In genomic region chr7:23981314-23981713, GRCh38 we compare ENCODE assay signal across 15 cellular contexts.
DNase-seq lines count a peak whose midpoint lies in the region; TF ChIP-seq lines count a peak whose summit lies in the region.
"Had no signal": no experiment of that assay in that cellular context is flagged by ENCODE, and none has a peak within 500 bp of the region (broad histone marks: within the 10 kb centered on the region; RNA-seq: fewer than 3 reads in every experiment).

No MANE protein-coding gene starts in this region.

- no peaks in the 10 kb centered on the region for H3K9me2 ChIP-seq in PC-9 (ENCODE audit: insufficient read depth)

- peaks cover 10% of the 10 kb centered on the region; the same call in 1 of the 2 replicates for H3K9me3 ChIP-seq in PC-9 (ENCODE audit: insufficient read depth, low read depth)
- H3K9me3 ChIP-seq: A549 had no signal

- H3K27ac Mint-ChIP-seq in Calu3 (ENCODE audit: unreplicated experiment), result no peak overlapping the region
- H3K27ac Mint-ChIP-seq: CD4-positive, alpha-beta T cell; GM23338 had no signal

- H3K79me2 ChIP-seq in PC-9 (ENCODE audit: low read depth), result no peaks in the 10 kb centered on the region

- peaks cover 14% of the 10 kb centered on the region for H3K4me1 ChIP-seq in PC-9 (replicated peaks; ENCODE audit: insufficient read depth)
- H3K4me1 ChIP-seq: A549, Caco-2 had no signal

- H3K9me3 Mint-ChIP-seq in Calu3 (ENCODE audit: low read depth, unreplicated experiment), result peaks cover 2% of the 10 kb centered on the region
- H3K9me3 Mint-ChIP-seq: GM23338 had no signal

- DNase-seq in ELR (ENCODE audit: low read depth) (peak; percentile 26), PC-9 (peak in 1 of 2 experiments; percentile 55), amniotic epithelial cell (ENCODE audit: low read depth) (peak; percentile 53), kidney tubule cell (ENCODE audit: low spot score) (no peak), NCI-H748 treated with DMSO at 0.1 percent for 48 hours (lab: John Stamatoyannopoulos, UW) (no peak), Calu3 (no peak)
- DNase-seq: AML-193; Caco-2; CD4-positive, alpha-beta T cell; DMS79 treated with DMSO at 0.1 percent for 48 hours; GDM1; HCEC 1CT had no signal

- H3K4me3 Mint-ChIP-seq in Calu3 (ENCODE audit: low read depth, unreplicated experiment), result no peak overlapping the region
- H3K4me3 Mint-ChIP-seq: CD4-positive, alpha-beta T cell; GM23338 had no signal

- no peak overlapping the region for H3K4me3 ChIP-seq in PC-9
- H3K4me3 ChIP-seq: A549, GM23338 had no signal

- CTCF ChIA-PET in PC-9 (lab: Charles Lee) (no interaction called here), Calu3 (lab: Charles Lee) (no interaction called here)

- H3K27me3 Mint-ChIP-seq in Calu3 (ENCODE audit: unreplicated experiment), result peaks cover 32% of the 10 kb centered on the region

- no peaks in the 10 kb centered on the region for H3K27me3 ChIP-seq in PC-9 (ENCODE audit: insufficient read depth, low read depth)

- no peak overlapping the region for H2AFZ ChIP-seq in PC-9
- H2AFZ ChIP-seq: GM23338 had no signal

- intact Hi-C loops in PC-9 (cut with micrococcal nuclease; ENCODE audit: unreplicated experiment) (no loop called here), Calu3 (cut with micrococcal nuclease; ENCODE audit: unreplicated experiment) (no loop called here)

- POLR2A ChIA-PET in PC-9 (lab: Charles Lee; ENCODE audit: unreplicated experiment), result no interaction called here

- H3K4me1 Mint-ChIP-seq in Calu3 (ENCODE audit: low read depth, unreplicated experiment), result no peaks in the 10 kb centered on the region

- H3K36me3 ChIP-seq in PC-9 (ENCODE audit: low read depth), result 0 out of 2 replicates have a peak, but pooled peaks cover 6% of the 10 kb centered on the region

- H3K27ac ChIP-seq in PC-9, result peak overlapping the region; percentile 23; the same call in 1 of the 2 replicates
- H3K27ac ChIP-seq: A549, C4-2B had no signal

- no peak for TF ChIP-seq CTCF in PC-9 (conservative IDR thresholded peaks at IDR 0.05)
- no peak for TF ChIP-seq CTCF in Calu3 (IDR thresholded peaks at IDR 0.05; ENCODE audit: unreplicated experiment)

- H3K4me2 ChIP-seq in PC-9, result peak overlapping the region; percentile 20
- H3K4me2 ChIP-seq: A549, GM23338 had no signal

- no peaks in the 10 kb centered on the region for H3K36me3 Mint-ChIP-seq in Calu3 (ENCODE audit: insufficient read depth, unreplicated experiment)

- no peaks in the 10 kb centered on the region for H4K20me1 ChIP-seq in PC-9 (ENCODE audit: insufficient read depth)

- BruUV-seq in PC-9 (replicated peaks; lab: Mats Ljungman, UMichigan), result no TSS peak
- no TSS peak for BruUV-seq in Calu3 (replicated peaks; lab: Mats Ljungman, UMichigan)

- H3F3A ChIP-seq in PC-9 (ENCODE audit: insufficient read depth, low read depth), result peaks cover 11% of the 10 kb centered on the region; the same call in 1 of the 2 replicates

Comparison
In these comparisons a context has a peak if more than half of its experiments do, and no peak if none do; other contexts are left out.
1. DNase-seq: peak in ELR (single experiment) and amniotic epithelial cell (single experiment); none in kidney tubule cell (single experiment), NCI-H748 treated with DMSO at 0.1 percent for 48 hours (single experiment) and Calu3 (single experiment).